21 cellular contexts compared by ENCODE assay signal in the genomic region with DNA sequence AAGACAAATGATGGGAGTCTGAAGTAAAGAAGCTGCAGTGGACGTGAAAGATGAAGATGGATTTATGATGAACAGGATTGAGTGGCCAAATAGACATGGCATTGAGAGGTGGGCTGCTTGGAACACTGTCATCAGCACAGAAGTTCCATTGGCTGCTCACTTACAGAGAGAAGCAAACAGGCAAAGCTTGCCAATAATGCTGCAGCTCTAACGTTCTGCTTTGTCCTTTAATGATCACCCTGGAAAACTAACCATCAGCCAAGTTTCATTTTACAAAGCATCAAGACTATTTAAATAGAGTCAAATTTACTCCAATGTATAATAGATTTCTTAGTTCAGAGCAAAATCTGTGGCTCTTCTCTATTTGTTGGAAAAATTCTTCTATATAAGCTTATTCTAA.
"Had no signal": no experiment of that assay in that cellular context is flagged by ENCODE, and none has a peak within 500 bp of the region (broad histone marks: within the 10 kb centered on the region; RNA-seq: fewer than 3 reads in every experiment).

No MANE protein-coding gene starts in this region.

- ATAC-seq: activated CD4-positive, alpha-beta T cell treated with anti-CD3 and anti-CD28 coated beads for 36 hours; activated naive CD4-positive, alpha-beta T cell treated with anti-CD3 and anti-CD28 coated beads, Interleukin-2, amount 50 U/mL, for 72 hours; activated T-cell treated with anti-CD3 and anti-CD28 coated beads, Interleukin-2, amount 50 U/mL, for 72 hours had no signal

- H3K4me3 ChIP-seq: ascending aorta, colonic mucosa, esophagus squamous epithelium had no signal

- DNase-seq: activated CD4-positive, alpha-beta memory T cell treated with anti-CD3 and anti-CD28 coated beads, Interleukin-2, amount 10 ng/mL, durations not matched to agents 7 days and 5 days; activated CD4-positive, alpha-beta T cell treated with anti-CD3 and anti-CD28 coated beads for 36 hours; activated CD4-positive, alpha-beta T cell treated with anti-CD3 and anti-CD28 coated beads, Interleukin-2, amount 10 ng/mL, durations not matched to agents 24 days and 14 days; activated CD4-positive, CD25-positive, alpha-beta regulatory T cell; activated CD4-positive, CD25-positive, alpha-beta regulatory T cell treated with anti-CD3 and anti-CD28 coated beads, Interleukin-2, amount 50 U/mL, for 72 hours; activated CD8-positive, alpha-beta memory T cell treated with anti-CD3 and anti-CD28 coated beads, Interleukin-2, amount 50 U/mL, for 48 hours; activated gamma-delta T cell; activated naive CD4-positive, alpha-beta T cell; activated naive CD4-positive, alpha-beta T cell treated with anti-CD3 and anti-CD28 coated beads, Interleukin-2, amount 10 ng/mL, durations not matched to agents 7 days and 5 days; activated naive CD8-positive, alpha-beta T cell treated with anti-CD3 and anti-CD28 coated beads, Interleukin-2, amount 10 ng/mL, durations not matched to agents 7 days and 5 days; activated T-cell treated with anti-CD3 and anti-CD28 coated beads for 4 hours; activated T-cell treated with anti-CD3 and anti-CD28 coated beads, Interleukin-2, amount 50 U/mL, for 24 hours; activated T-cell treated with anti-CD3 and anti-CD28 coated beads, Interleukin-2, amount 50 U/mL, for 72 hours; caudate nucleus; colonic mucosa; effector CD8-positive, alpha-beta T cell; esophagus squamous epithelium; head of caudate nucleus; T-helper 2 cell had no signal
